Comparison of ENCODE assay signal across 8 cellular contexts in the genomic region with DNA sequence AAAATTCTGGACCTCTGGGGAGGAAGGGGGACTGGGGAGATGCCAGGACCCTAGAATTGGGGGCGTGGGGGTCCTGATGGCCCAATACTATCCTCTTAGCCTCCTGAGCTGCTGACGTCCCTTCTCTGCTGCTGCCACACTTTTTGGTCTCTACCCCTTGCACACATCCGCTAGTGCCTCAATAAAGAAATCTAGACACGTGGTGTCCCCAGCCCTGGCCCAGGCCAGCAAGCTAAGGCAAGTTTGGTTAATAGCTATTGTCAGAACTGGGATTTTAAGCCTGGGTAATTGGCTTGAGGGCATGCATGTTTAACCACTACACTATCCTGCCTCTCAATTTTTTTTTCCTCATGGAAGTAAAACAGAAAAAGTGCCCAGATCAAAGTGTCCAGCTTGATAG. TPM values are rescaled to one million over a fixed set of nuclear protein-coding genes. Genes with fewer than 3 reads are reported as not detected.
A peak's percentile ranks its signal among the peaks of the same experiment; 100 is the strongest.
DNase-seq lines count a peak whose midpoint lies in the region; ATAC-seq lines count a peak whose summit lies in the region.

No MANE protein-coding gene starts in this region.

- no peaks in the 10 kb centered on the region for H3K27me3 Mint-ChIP-seq in T-helper 17 cell
- H3K27me3 Mint-ChIP-seq in effector memory CD8-positive, alpha-beta T cell, result no peaks in the 10 kb centered on the region

- H3K27ac Mint-ChIP-seq in T-helper 17 cell, result peak overlapping the region; percentile 96
- H3K27ac Mint-ChIP-seq in effector memory CD8-positive, alpha-beta T cell, result peak overlapping the region; percentile 98 to 99

- H3K9me3 ChIP-seq in T-helper 17 cell (ENCODE audit: control insufficient read depth, low read length, poor library complexity, severe bottlenecking), result no peaks in the 10 kb centered on the region

- ATAC-seq in GM19328 (IDR thresholded peaks at IDR 0.05; ENCODE audit: unreplicated experiment) (peak; percentile 41), T-helper 17 cell (peak; percentile 39)
- ATAC-seq in effector memory CD8-positive, alpha-beta T cell (replicated peaks), result peak; percentile 45

- H3K4me3 Mint-ChIP-seq in T-helper 17 cell, result peak overlapping the region; percentile 99
- H3K4me3 Mint-ChIP-seq in effector memory CD8-positive, alpha-beta T cell, result peak overlapping the region; percentile 99 to 100

- H3K9me3 Mint-ChIP-seq in effector memory CD8-positive, alpha-beta T cell, result no peaks in the 10 kb centered on the region

- H3K36me3 Mint-ChIP-seq in T-helper 17 cell (ENCODE audit: low read depth), result no peaks in the 10 kb centered on the region
- H3K36me3 Mint-ChIP-seq in effector memory CD8-positive, alpha-beta T cell (ENCODE audit: insufficient read depth), result peaks cover 17% of the 10 kb centered on the region

- DNase-seq in T-helper 17 cell (peak in 1 of 3 donors; percentile 25), COR-L47 (lab: John Stamatoyannopoulos, UW) (no peak), HPDE6-E6E7 (ENCODE audit: extremely low spot score) (no peak), NCI-H345 (lab: John Stamatoyannopoulos, UW) (no peak), DMS53 (lab: John Stamatoyannopoulos, UW) (no peak)
- DNase-seq in effector memory CD8-positive, alpha-beta T cell, result peak; percentile 21 to 44 (median 28)
- peak; percentile 35 for DNase-seq in stimulated activated CD4-positive, alpha-beta T cell treated with anti-CD3 and anti-CD28 coated beads, Interleukin-4, amount 100 ng/mL, for 1 hour

- peaks cover 49% of the 10 kb centered on the region for H3K4me1 Mint-ChIP-seq in T-helper 17 cell
- peaks cover 45 to 55% of the 10 kb centered on the region in 2 donors for H3K4me1 Mint-ChIP-seq in effector memory CD8-positive, alpha-beta T cell (ENCODE audit: low read depth in 2 of 2)

RNA-seq across cellular contexts. Expression of gene OAS2, which starts 1.0 kb away (rescaled TPM):
- 10 to 100 TPM; 35.4 to 45.3 TPM for total RNA-seq in T-helper 17 cell

RNA-seq across cellular contexts. Expression of gene OAS3, which starts 41.0 kb away (rescaled TPM):
- total RNA-seq in T-helper 17 cell, result 10 to 100 TPM; 26.6 to 28.6 TPM

Comparison
In these comparisons a context has a peak if more than half of its experiments do, and no peak if none do; other contexts are left out.
1. DNase-seq: peak in effector memory CD8-positive, alpha-beta T cell (3 of 3) and stimulated activated CD4-positive, alpha-beta T cell treated with anti-CD3 and anti-CD28 coated beads, Interleukin-4, amount 100 ng/mL, for 1 hour (single experiment); none in COR-L47 (single experiment), HPDE6-E6E7 (single experiment), NCI-H345 (single experiment) and DMS53 (single experiment).
2. Peak in every context shown above with its lines, with median percentiles within 50 percentile points of each other: ATAC-seq.